In the genomic region with DNA sequence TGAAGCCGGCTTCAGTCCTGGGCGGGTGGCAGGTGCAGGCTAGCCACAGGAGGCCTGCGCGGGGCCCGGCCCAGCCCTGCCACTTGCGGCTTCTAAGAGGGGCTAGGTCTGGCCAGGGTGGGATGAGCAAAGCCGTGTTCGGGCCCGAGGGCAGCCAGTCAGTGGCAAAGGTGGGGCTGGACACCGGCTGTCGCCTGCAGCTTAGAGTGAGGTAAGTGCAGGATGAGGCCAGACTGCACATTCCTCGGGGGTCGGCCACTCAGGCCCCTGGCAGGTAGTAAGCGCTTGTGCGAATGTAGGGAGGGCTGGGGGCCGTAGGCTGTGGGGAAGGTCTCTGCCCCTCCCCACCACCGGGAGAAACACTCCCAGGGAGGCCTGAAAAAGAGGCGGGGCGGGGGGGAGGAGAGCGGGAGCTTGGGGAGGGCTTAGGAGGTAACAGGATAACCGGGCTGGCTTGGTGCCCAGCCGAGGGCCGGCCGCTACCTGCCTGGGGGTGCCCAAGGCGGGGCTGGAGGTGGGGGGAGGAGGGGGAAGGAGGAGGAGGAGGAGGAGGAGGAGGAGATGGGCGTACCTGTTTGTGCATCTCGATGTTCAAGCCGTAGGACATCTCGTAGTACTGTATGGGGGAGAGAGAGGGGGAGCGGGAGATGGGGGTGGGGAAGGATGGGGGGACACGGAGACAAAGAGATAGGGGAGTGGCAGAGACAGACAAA, we compare ENCODE assay signal across 1 cellular context.
TF ChIP-seq lines count a peak whose summit lies in the region.

No MANE protein-coding gene starts in this region.

TF ChIP-seq in HepG2, 621 proteins besides CTCF, POLR2A, EP300 and RAD21:
- TF ChIP-seq AGO2 (optimal IDR thresholded peaks at IDR 0.05; ENCODE audit: low read depth, low read length) (peak; percentile 53), ZNF563 (CRISPR knock-in tag; IDR thresholded peaks at IDR 0.05) (no peak), RBFOX2 (IDR thresholded peaks at IDR 0.05; ENCODE audit: low read depth, low read length) (peak; percentile 48; the same call in 1 of the 2 replicates)
